In genomic region chr11:27466363-27466762, GRCh38 we compare ENCODE assay signal across 1 cellular context.
TF ChIP-seq lines count a peak whose summit lies in the region.

No MANE protein-coding gene starts in this region.

TF ChIP-seq in HepG2, 621 proteins besides CTCF, POLR2A, EP300 and RAD21:
- TF ChIP-seq FLYWCH1 (CRISPR knock-in tag; IDR thresholded peaks at IDR 0.05) (no peak), ZBTB2 (CRISPR knock-in tag; IDR thresholded peaks at IDR 0.05; ENCODE audit: low read depth) (no peak), SIX1 (CRISPR knock-in tag; IDR thresholded peaks at IDR 0.05; ENCODE audit: borderline replicate concordance) (no peak), KAT2B (IDR thresholded peaks at IDR 0.05; ENCODE audit: borderline replicate concordance, low read depth, low read length) (no peak), ZNF382 (CRISPR knock-in tag; IDR thresholded peaks at IDR 0.05; ENCODE audit: borderline replicate concordance) (no peak), FOSL2 (CRISPR knock-in tag; IDR thresholded peaks at IDR 0.05) (no peak), ZNF10 (CRISPR knock-in tag; IDR thresholded peaks at IDR 0.05; ENCODE audit: borderline replicate concordance, low read depth) (no peak), ZNF777 (CRISPR knock-in tag; IDR thresholded peaks at IDR 0.05) (no peak), ZFP36L1 (CRISPR knock-in tag; IDR thresholded peaks at IDR 0.05) (no peak), SNAPC2 (CRISPR knock-in tag; IDR thresholded peaks at IDR 0.05) (no peak), ZNF33B (CRISPR knock-in tag; IDR thresholded peaks at IDR 0.05) (no peak), ZNF281 (CRISPR knock-in tag; IDR thresholded peaks at IDR 0.05; ENCODE audit: borderline replicate concordance) (no peak), DNMT1 (CRISPR knock-in tag; IDR thresholded peaks at IDR 0.05) (no peak), ZNF121 (CRISPR knock-in tag; IDR thresholded peaks at IDR 0.05) (no peak), CREBL2 (CRISPR knock-in tag; IDR thresholded peaks at IDR 0.05; ENCODE audit: borderline replicate concordance) (no peak)
- TF ChIP-seq, protein P1, sequence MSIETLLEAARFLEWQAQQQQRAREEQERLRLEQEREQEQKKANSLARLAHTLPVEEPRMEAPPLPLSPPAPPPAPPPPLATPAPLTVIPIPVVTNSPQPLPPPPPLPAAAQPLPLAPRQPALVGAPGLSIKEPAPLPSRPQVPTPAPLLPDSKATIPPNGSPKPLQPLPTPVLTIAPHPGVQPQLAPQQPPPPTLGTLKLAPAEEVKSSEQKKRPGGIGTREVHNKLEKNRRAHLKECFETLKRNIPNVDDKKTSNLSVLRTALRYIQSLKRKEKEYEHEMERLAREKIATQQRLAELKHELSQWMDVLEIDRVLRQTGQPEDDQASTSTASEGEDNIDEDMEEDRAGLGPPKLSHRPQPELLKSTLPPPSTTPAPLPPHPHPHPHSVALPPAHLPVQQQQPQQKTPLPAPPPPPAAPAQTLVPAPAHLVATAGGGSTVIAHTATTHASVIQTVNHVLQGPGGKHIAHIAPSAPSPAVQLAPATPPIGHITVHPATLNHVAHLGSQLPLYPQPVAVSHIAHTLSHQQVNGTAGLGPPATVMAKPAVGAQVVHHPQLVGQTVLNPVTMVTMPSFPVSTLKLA (IDR thresholded peaks at IDR 0.05), result no peak
- TF ChIP-seq, protein P2, sequence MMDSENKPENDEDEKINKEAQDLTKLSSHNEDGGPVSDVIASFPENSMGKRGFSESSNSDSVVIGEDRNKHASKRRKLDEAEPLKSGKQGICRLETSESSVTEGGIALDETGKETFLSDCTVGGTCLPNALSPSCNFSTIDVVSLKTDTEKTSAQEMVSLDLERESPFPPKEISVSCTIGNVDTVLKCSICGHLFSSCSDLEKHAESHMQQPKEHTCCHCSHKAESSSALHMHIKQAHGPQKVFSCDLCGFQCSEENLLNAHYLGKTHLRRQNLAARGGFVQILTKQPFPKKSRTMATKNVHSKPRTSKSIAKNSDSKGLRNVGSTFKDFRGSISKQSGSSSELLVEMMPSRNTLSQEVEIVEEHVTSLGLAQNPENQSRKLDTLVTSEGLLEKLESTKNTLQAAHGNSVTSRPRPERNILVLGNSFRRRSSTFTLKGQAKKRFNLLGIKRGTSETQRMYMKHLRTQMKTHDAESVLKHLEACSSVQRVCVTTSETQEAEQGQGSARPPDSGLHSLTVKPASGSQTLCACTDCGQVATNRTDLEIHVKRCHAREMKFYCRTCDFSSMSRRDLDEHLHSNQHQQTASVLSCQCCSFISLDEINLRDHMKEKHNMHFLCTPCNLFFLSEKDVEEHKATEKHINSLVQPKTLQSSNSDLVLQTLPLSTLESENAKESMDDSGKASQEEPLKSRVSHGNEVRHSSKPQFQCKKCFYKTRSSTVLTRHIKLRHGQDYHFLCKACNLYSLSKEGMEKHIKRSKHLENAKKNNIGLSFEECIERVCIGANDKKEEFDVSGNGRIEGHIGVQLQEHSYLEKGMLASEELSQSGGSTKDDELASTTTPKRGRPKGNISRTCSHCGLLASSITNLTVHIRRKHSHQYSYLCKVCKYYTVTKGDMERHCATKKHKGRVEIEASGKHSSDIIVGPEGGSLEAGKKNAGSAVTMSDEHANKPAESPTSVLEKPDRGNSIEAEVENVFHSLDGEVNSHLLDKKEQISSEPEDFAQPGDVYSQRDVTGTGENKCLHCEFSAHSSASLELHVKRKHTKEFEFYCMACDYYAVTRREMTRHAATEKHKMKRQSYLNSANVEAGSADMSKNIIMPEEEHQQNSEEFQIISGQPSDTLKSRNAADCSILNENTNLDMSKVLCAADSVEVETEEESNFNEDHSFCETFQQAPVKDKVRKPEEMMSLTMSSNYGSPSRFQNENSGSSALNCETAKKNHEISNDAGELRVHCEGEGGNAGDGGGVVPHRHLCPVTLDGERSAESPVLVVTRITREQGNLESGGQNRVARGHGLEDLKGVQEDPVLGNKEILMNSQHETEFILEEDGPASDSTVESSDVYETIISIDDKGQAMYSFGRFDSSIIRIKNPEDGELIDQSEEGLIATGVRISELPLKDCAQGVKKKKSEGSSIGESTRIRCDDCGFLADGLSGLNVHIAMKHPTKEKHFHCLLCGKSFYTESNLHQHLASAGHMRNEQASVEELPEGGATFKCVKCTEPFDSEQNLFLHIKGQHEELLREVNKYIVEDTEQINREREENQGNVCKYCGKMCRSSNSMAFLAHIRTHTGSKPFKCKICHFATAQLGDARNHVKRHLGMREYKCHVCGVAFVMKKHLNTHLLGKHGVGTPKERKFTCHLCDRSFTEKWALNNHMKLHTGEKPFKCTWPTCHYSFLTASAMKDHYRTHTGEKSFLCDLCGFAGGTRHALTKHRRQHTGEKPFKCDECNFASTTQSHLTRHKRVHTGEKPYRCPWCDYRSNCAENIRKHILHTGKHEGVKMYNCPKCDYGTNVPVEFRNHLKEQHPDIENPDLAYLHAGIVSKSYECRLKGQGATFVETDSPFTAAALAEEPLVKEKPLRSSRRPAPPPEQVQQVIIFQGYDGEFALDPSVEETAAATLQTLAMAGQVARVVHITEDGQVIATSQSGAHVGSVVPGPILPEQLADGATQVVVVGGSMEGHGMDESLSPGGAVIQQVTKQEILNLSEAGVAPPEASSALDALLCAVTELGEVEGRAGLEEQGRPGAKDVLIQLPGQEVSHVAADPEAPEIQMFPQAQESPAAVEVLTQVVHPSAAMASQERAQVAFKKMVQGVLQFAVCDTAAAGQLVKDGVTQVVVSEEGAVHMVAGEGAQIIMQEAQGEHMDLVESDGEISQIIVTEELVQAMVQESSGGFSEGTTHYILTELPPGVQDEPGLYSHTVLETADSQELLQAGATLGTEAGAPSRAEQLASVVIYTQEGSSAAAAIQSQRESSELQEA (CRISPR knock-in tag; IDR thresholded peaks at IDR 0.05; ENCODE audit: not compliant biosample characterization), result no peak
- TF ChIP-seq, protein P3, sequence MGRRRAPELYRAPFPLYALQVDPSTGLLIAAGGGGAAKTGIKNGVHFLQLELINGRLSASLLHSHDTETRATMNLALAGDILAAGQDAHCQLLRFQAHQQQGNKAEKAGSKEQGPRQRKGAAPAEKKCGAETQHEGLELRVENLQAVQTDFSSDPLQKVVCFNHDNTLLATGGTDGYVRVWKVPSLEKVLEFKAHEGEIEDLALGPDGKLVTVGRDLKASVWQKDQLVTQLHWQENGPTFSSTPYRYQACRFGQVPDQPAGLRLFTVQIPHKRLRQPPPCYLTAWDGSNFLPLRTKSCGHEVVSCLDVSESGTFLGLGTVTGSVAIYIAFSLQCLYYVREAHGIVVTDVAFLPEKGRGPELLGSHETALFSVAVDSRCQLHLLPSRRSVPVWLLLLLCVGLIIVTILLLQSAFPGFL (CRISPR knock-in tag; IDR thresholded peaks at IDR 0.05), result no peak
